Comparison of ENCODE assay signal across 10 cellular contexts in genomic region chr14:99899578-99900178, GRCh38.
A peak's percentile ranks its signal among the peaks of the same experiment; 100 is the strongest.
DNase-seq lines count a peak whose midpoint lies in the region; ATAC-seq and TF ChIP-seq lines count a peak whose summit lies in the region.
"Had no signal": no experiment of that assay in that cellular context is flagged by ENCODE, and none has a peak within 500 bp of the region (broad histone marks: within the 10 kb centered on the region; RNA-seq: fewer than 3 reads in every experiment).

No MANE protein-coding gene starts in this region.

- H3K27ac ChIP-seq in Peyer's patch (no peak overlapping the region), vagina (no peak overlapping the region)

- ATAC-seq in natural killer cell (no peak), GM18519 (IDR thresholded peaks at IDR 0.05; ENCODE audit: low FRiP score, unreplicated experiment) (no peak), HG03460 (IDR thresholded peaks at IDR 0.05; ENCODE audit: unreplicated experiment) (no peak), HG02678 (IDR thresholded peaks at IDR 0.05; ENCODE audit: unreplicated experiment) (no peak)
- ATAC-seq in natural killer cell treated with Interleukin-12 subunit alpha and Interleukin-12 subunit beta and Interleukin-15 and Interleukin-18, amount 100 ng/mL, for 72 hours: no peak

- intact Hi-C loops in natural killer cell (cut with micrococcal nuclease): no loop called here
- intact Hi-C loops in vagina (cut with DNase I): no loop called here

- no peaks in the 10 kb centered on the region for H3K4me1 ChIP-seq in Peyer's patch
- no peaks in the 10 kb centered on the region for H3K4me1 ChIP-seq in vagina

- no peak overlapping the region for H3K4me3 ChIP-seq in Peyer's patch
- no peak overlapping the region for H3K4me3 ChIP-seq in fibroblast of the aortic adventitia (ENCODE audit: low read depth, low read length)
- H3K4me3 ChIP-seq in vagina: no peak overlapping the region

- TF ChIP-seq CTCF in natural killer cell (IDR thresholded peaks at IDR 0.05) (peak; percentile 55), Peyer's patch (IDR thresholded peaks at IDR 0.05) (peak; percentile 22 to 56 (median 44)), fibroblast of the aortic adventitia (IDR thresholded peaks at IDR 0.05; ENCODE audit: insufficient read depth, low read length) (peak; percentile 60), vagina (IDR thresholded peaks at IDR 0.05) (peak; percentile 6 to 24 (median 21))

- peaks cover 9 to 14% of the 10 kb centered on the region in 2 donors for H3K27me3 Mint-ChIP-seq in natural killer cell (ENCODE audit: low read depth in 2 of 2)
- peaks cover 9 to 14% of the 10 kb centered on the region in 2 donors for H3K27me3 Mint-ChIP-seq in natural killer cell treated with Interleukin-12 subunit alpha and Interleukin-12 subunit beta and Interleukin-15 and Interleukin-18, amount 100 ng/mL, for 72 hours

- no peak overlapping the region for H3K27ac Mint-ChIP-seq in natural killer cell
- no peak overlapping the region for H3K27ac Mint-ChIP-seq in natural killer cell treated with Interleukin-12 subunit alpha and Interleukin-12 subunit beta and Interleukin-15 and Interleukin-18, amount 100 ng/mL, for 72 hours
- H3K27ac Mint-ChIP-seq: stimulated activated naive CD8-positive, alpha-beta T cell treated with anti-CD3 and anti-CD28 coated beads, Interleukin-15, Interleukin-2, amounts not matched to agents 100 ng/mL and 50 ng/mL, for 24 hours had no signal

- H3K27me3 ChIP-seq in Peyer's patch (no peaks in the 10 kb centered on the region), vagina (no peaks in the 10 kb centered on the region)

- H3K36me3 ChIP-seq in Peyer's patch (no peaks in the 10 kb centered on the region), vagina (peaks cover 0 to 11% of the 10 kb centered on the region in 2 donors)

- H3K9me3 Mint-ChIP-seq in natural killer cell: no peaks in the 10 kb centered on the region
- H3K9me3 Mint-ChIP-seq in natural killer cell treated with Interleukin-12 subunit alpha and Interleukin-12 subunit beta and Interleukin-15 and Interleukin-18, amount 100 ng/mL, for 72 hours: no peaks in the 10 kb centered on the region
- H3K9me3 Mint-ChIP-seq: stimulated activated naive CD8-positive, alpha-beta T cell treated with anti-CD3 and anti-CD28 coated beads, Interleukin-15, Interleukin-2, amounts not matched to agents 100 ng/mL and 50 ng/mL, for 24 hours had no signal

- no peak for TF ChIP-seq POLR2A in Peyer's patch (IDR thresholded peaks at IDR 0.05)
- TF ChIP-seq POLR2A in vagina (IDR thresholded peaks at IDR 0.05): no peak

- H3K4me3 Mint-ChIP-seq in natural killer cell: no peak overlapping the region
- H3K4me3 Mint-ChIP-seq in natural killer cell treated with Interleukin-12 subunit alpha and Interleukin-12 subunit beta and Interleukin-15 and Interleukin-18, amount 100 ng/mL, for 72 hours: no peak overlapping the region
- H3K4me3 Mint-ChIP-seq: stimulated activated naive CD8-positive, alpha-beta T cell treated with anti-CD3 and anti-CD28 coated beads, Interleukin-15, Interleukin-2, amounts not matched to agents 100 ng/mL and 50 ng/mL, for 24 hours had no signal

- DNase-seq in natural killer cell (no peak), Peyer's patch (no peak), fibroblast of the aortic adventitia (ENCODE audit: low read depth) (peak; percentile 69), vagina (ENCODE audit: extremely low spot score in 2 of 2) (no peak)
- DNase-seq in natural killer cell treated with Interleukin-12 subunit alpha and Interleukin-12 subunit beta and Interleukin-15 and Interleukin-18, amount 100 ng/mL, for 72 hours (ENCODE audit: low spot score): no peak
- DNase-seq: Right ventricle myocardium superior had no signal

- no peaks in the 10 kb centered on the region for H3K36me3 Mint-ChIP-seq in natural killer cell
- no peaks in the 10 kb centered on the region for H3K36me3 Mint-ChIP-seq in natural killer cell treated with Interleukin-12 subunit alpha and Interleukin-12 subunit beta and Interleukin-15 and Interleukin-18, amount 100 ng/mL, for 72 hours

- H3K9me3 ChIP-seq in Peyer's patch: peaks cover 0 to 4% (median 0%) of the 10 kb centered on the region in 4 donors
- H3K9me3 ChIP-seq in vagina: no peaks in the 10 kb centered on the region

- no peaks in the 10 kb centered on the region for H3K4me1 Mint-ChIP-seq in natural killer cell
- no peaks in the 10 kb centered on the region for H3K4me1 Mint-ChIP-seq in natural killer cell treated with Interleukin-12 subunit alpha and Interleukin-12 subunit beta and Interleukin-15 and Interleukin-18, amount 100 ng/mL, for 72 hours (ENCODE audit: low read depth in 2 of 2)
